Comparison of ENCODE assay signal across 13 cellular contexts in the genomic region with DNA sequence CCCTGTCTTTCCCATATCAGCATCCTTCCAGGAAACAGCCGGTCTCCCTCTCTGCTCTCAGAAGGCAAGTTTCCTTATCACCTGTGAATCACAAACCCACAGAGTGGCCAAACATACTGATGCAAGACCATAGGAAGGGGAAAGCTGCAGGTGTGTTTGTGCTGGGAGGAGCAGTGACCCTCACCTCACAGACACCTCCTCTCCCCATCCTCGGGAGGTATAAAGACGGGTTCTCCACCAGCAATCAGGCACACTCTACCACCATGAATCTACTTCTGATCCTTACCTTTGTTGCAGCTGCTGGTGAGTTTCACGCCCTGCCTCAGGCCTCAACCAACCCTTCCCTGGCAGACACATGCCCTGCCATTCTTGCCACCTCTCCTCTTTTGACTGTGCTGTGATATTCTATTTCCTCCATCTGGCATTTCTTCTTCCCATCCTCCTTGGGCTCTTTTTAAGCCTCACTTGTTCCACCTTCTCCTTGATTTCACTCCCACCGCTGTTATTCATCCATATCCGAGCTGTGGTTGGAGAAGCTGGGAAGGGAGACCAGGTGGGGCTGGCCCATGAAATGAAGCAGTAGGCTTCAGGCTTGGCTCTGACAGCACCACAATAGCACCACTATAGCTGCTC. TPM values are rescaled to one million over a fixed set of nuclear protein-coding genes. Genes with fewer than 3 reads are reported as not detected.
DNase-seq lines count a peak whose midpoint lies in the region; ATAC-seq, FAIRE-seq and TF ChIP-seq lines count a peak whose summit lies in the region.
"Had no signal": no experiment of that assay in that cellular context is flagged by ENCODE, and none has a peak within 500 bp of the region (broad histone marks: within the 10 kb centered on the region; RNA-seq: fewer than 3 reads in every experiment).

A gene (plus strand): TSS at position 251 of the 633 bp plus-strand sequence. CDS start 13 bp downstream, at position 264.

- no peaks in the 10 kb centered on the region for H3K36me3 ChIP-seq in K562 (ENCODE audit: control insufficient read depth, insufficient read depth, low read length)
- H3K36me3 ChIP-seq in brain microvascular endothelial cell (replicated peaks) = no peaks in the 10 kb centered on the region
- H3K36me3 ChIP-seq: neural progenitor cell, suprapubic skin had no signal

- in situ Hi-C loops in Caki2 (cut with HindIII; ENCODE audit: low pct_unique_long_range_greater_than_20kb, low sequenced_read_pairs) = no loop called here
- in situ Hi-C loops in K562 (cut with MboI) = no loop called here
- in situ Hi-C loops in brain microvascular endothelial cell (cut with HindIII; ENCODE audit: low pct_ligation_motif_present, low sequenced_read_pairs) = no loop called here

- no peak for TF ChIP-seq RAD21 in K562 (CRISPR knock-in tag; conservative IDR thresholded peaks at IDR 0.05 in 1 of 2, IDR thresholded peaks at IDR 0.05 in 1 of 2)

- intact Hi-C loops in K562 (cut with micrococcal nuclease) = no loop called here

- TF ChIP-seq CTCF in K562 (IDR thresholded peaks at IDR 0.05 in 2 of 3, conservative IDR thresholded peaks at IDR 0.05 in 1 of 3; ENCODE audit: insufficient read depth in 2 of 3, low read depth in 1 of 3, low read length in 3 of 3) = no peak
- no peak for TF ChIP-seq CTCF in brain microvascular endothelial cell (IDR thresholded peaks at IDR 0.05; ENCODE audit: low read depth, low read length, missing control alignments)

- H3K27me3 ChIP-seq in K562 (ENCODE audit: control insufficient read depth in 2 of 2, insufficient read depth in 2 of 2, low read length in 2 of 2) (peaks cover 0 to 31% of the 10 kb centered on the region in 2 experiments; a peak in 4 of 5 replicates), brain microvascular endothelial cell (replicated peaks) (peaks cover 2% of the 10 kb centered on the region)
- H3K27me3 ChIP-seq: neural progenitor cell had no signal

- H3K4me3 ChIP-seq in K562 (no peak within 1 kb of the TSS), brain microvascular endothelial cell (ENCODE audit: low read depth, low read length) (no peak within 1 kb of the TSS)
- H3K4me3 ChIP-seq: neural progenitor cell, suprapubic skin had no signal

- H3K27ac ChIP-seq in K562 (ENCODE audit: extremely low read depth, low read depth, low read length) (no peak within 1 kb of the TSS), brain microvascular endothelial cell (no peak within 1 kb of the TSS)
- H3K27ac ChIP-seq: HL-60, neural progenitor cell, suprapubic skin had no signal

- no peak within 1 kb of the TSS for H3K9ac ChIP-seq in K562 (ENCODE audit: insufficient read depth in 1 of 2, low read depth in 2 of 2, low read length in 2 of 2)
- H3K9ac ChIP-seq: neural progenitor cell had no signal

- no peak within 1 kb of the TSS for H2AFZ ChIP-seq in K562 (ENCODE audit: low read depth, low read length)
- H2AFZ ChIP-seq: neural progenitor cell had no signal

- no peaks in the 10 kb centered on the region for H3K4me1 ChIP-seq in K562 (replicated peaks in 1 of 2; ENCODE audit: control insufficient read depth in 2 of 2, insufficient read depth in 2 of 2, low read length in 2 of 2)
- H3K4me1 ChIP-seq: neural progenitor cell, suprapubic skin had no signal

- H3K9me1 ChIP-seq in K562 (ENCODE audit: control insufficient read depth, insufficient read depth, low read length) = no peaks in the 10 kb centered on the region

- no TSS peak for BruUV-seq in K562 (replicated peaks; lab: Mats Ljungman, UMichigan)

- no peaks in the 10 kb centered on the region; the same call in 1 of the 2 replicates for H4K20me1 ChIP-seq in K562 (replicated peaks; ENCODE audit: control insufficient read depth, insufficient read depth, low read length)

- 2% methylated on average over 6 of the region's 6 CpGs for WGBS in K562 (ENCODE audit: insufficient coverage, low coverage, missing lambda C conversion rate)

- TF ChIP-seq EP300 in K562 (IDR thresholded peaks at IDR 0.05; ENCODE audit: low read length) = no peak

- ATAC-seq in GM19351 (IDR thresholded peaks at IDR 0.05; ENCODE audit: unreplicated experiment) (peak; percentile 17), HG03060 (IDR thresholded peaks at IDR 0.05; ENCODE audit: low read depth, unreplicated experiment) (peak; percentile 18), K562 (no peak; the same call in 2 of the 3 replicates), HG03039 (IDR thresholded peaks at IDR 0.05; ENCODE audit: unreplicated experiment) (no peak)

- no peak within 1 kb of the TSS for H3K4me2 ChIP-seq in K562 (ENCODE audit: insufficient read depth, low read length)
- H3K4me2 ChIP-seq: neural progenitor cell had no signal

- DNase-seq in Caki2 (ENCODE audit: low read depth) (peak; percentile 13), K562 (ENCODE audit: extremely low read depth in 1 of 4, low spot score in 3 of 4) (no peak), brain microvascular endothelial cell (no peak), HTR-8/SVneo (ENCODE audit: insufficient read length, low spot score) (no peak)
- DNase-seq in activated CD4-positive, alpha-beta T cell treated with anti-CD3 and anti-CD28 coated beads for 48 hours = no peak
- DNase-seq: effector memory CD4-positive, alpha-beta T cell; NCI-H1436 had no signal

- H3K9me3 ChIP-seq in K562 (replicated peaks; ENCODE audit: control insufficient read depth, insufficient read depth, low read depth, low read length) = no peaks in the 10 kb centered on the region
- H3K9me3 ChIP-seq: suprapubic skin had no signal

- no peak for TF ChIP-seq POLR2A in K562 (conservative IDR thresholded peaks at IDR 0.05)

- H3K79me2 ChIP-seq in K562 (ENCODE audit: control insufficient read depth, insufficient read depth, low read length) = no peaks in the 10 kb centered on the region

- CTCF ChIA-PET in K562 (lab: Yijun Ruan, JAX; ENCODE audit: low intra/inter-chr PET ratio) = interaction anchor here (0.9 kb wide), 1 partner anchor 13 kb away, joined by 9 read pairs; no protein-coding TSS in a partner anchor

- FAIRE-seq in K562 (lab: Jason Lieb, UNC) (no peak), HTR-8/SVneo (lab: Jason Lieb, UNC) (no peak)

- POLR2A ChIA-PET in K562 (lab: Yijun Ruan, JAX) = interaction anchor here (1.0 to 1.1 kb wide), 2 partner anchors 9 to 11 kb away, joined by 3 to 4 read pairs; no protein-coding TSS in a partner anchor

TF ChIP-seq in K562, 482 proteins besides CTCF, POLR2A, EP300 and RAD21 (continues in another document):
- TF ChIP-seq ZNF133 (CRISPR knock-in tag; IDR thresholded peaks at IDR 0.05) = no peak
- TF ChIP-seq SRSF3 (IDR thresholded peaks at IDR 0.05; ENCODE audit: insufficient read depth, low read length) = no peak
- no peak for TF ChIP-seq ZNF253 (CRISPR knock-in tag; conservative IDR thresholded peaks at IDR 0.05)
- TF ChIP-seq TCF3 (CRISPR knock-in tag; IDR thresholded peaks at IDR 0.05) = peak; percentile 63; the same call in 1 of the 2 replicates
- peak; percentile 78; the same call in 1 of the 2 replicates for TF ChIP-seq LCOR (CRISPR knock-in tag; IDR thresholded peaks at IDR 0.05)
- TF ChIP-seq HLTF (IDR thresholded peaks at IDR 0.05) = no peak
- TF ChIP-seq, protein P1, sequence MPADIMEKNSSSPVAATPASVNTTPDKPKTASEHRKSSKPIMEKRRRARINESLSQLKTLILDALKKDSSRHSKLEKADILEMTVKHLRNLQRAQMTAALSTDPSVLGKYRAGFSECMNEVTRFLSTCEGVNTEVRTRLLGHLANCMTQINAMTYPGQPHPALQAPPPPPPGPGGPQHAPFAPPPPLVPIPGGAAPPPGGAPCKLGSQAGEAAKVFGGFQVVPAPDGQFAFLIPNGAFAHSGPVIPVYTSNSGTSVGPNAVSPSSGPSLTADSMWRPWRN (IDR thresholded peaks at IDR 0.05; ENCODE audit: low read depth) = no peak
- TF ChIP-seq JUNB (CRISPR knock-in tag; conservative IDR thresholded peaks at IDR 0.05) = no peak
- TF ChIP-seq, protein P2, sequence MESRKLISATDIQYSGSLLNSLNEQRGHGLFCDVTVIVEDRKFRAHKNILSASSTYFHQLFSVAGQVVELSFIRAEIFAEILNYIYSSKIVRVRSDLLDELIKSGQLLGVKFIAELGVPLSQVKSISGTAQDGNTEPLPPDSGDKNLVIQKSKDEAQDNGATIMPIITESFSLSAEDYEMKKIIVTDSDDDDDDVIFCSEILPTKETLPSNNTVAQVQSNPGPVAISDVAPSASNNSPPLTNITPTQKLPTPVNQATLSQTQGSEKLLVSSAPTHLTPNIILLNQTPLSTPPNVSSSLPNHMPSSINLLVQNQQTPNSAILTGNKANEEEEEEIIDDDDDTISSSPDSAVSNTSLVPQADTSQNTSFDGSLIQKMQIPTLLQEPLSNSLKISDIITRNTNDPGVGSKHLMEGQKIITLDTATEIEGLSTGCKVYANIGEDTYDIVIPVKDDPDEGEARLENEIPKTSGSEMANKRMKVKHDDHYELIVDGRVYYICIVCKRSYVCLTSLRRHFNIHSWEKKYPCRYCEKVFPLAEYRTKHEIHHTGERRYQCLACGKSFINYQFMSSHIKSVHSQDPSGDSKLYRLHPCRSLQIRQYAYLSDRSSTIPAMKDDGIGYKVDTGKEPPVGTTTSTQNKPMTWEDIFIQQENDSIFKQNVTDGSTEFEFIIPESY (CRISPR knock-in tag; IDR thresholded peaks at IDR 0.05) = no peak
- TF ChIP-seq TCF7 (IDR thresholded peaks at IDR 0.05; ENCODE audit: borderline replicate concordance) = no peak
- no peak for TF ChIP-seq TAF7 (tag; IDR thresholded peaks at IDR 0.05)
- no peak for TF ChIP-seq HDAC2 (IDR thresholded peaks at IDR 0.05)
- TF ChIP-seq POLR2H (tag; IDR thresholded peaks at IDR 0.05; ENCODE audit: low read depth) = no peak
- TF ChIP-seq PTTG1 (tag; IDR thresholded peaks at IDR 0.05; ENCODE audit: low read depth) = no peak

RNA-seq across cellular contexts. Expression of the gene that starts here (rescaled TPM):
- total RNA-seq in Caki2 (2014; rRNA removed; shearing (Covaris generic); ENCODE audit: low replicate concordance) = not detected in 2 replicates
- total RNA-seq in K562 (2011; cell fraction: chromatin; rRNA removed; ENCODE audit: low replicate concordance) = 2.5 TPM in 1 of 2 replicates, not detected in the other
- 4.6 and 6.2 TPM in 2 replicates for total RNA-seq in K562 (2011; cell fraction: nucleolus; rRNA removed)
- total RNA-seq in K562 (2011; cell fraction: nucleoplasm; rRNA removed) = 3.5 and 4.8 TPM in 2 replicates
- 1.1 and 1.7 TPM in 2 replicates for total RNA-seq in K562 (2014; rRNA removed)
- 2.4 and 2.5 TPM in 2 replicates for total RNA-seq in K562 (2014; rRNA removed; fragmentation: Illumina TruSeq; extraction: Trizol)
- total RNA-seq in K562 (2015; rRNA removed; fragmentation: Illumina TruSeq; extraction: Trizol) = 1.3 and 2.4 TPM in 2 replicates
- total RNA-seq in K562 (2021) = 23.9 and 30.1 TPM in 2 replicates
- polyA plus RNA-seq in K562 (2011; rRNA removed) = 3.8 and 6.4 TPM in 2 replicates
- polyA plus RNA-seq in K562 (2011; cell fraction: cytosol; rRNA removed) = 9.3 and 14.7 TPM in 2 replicates
- 4.3 and 5.0 TPM in 2 replicates for polyA plus RNA-seq in K562 (2011; cell fraction: nucleus; rRNA removed)
- polyA plus RNA-seq in K562 (2012) = 6.6 and 43.8 TPM in 2 replicates
- polyA plus RNA-seq in K562 (2014; fragmentation: Illumina TruSeq; extraction: Trizol) = 4.7 and 6.2 TPM in 2 replicates
- polyA plus RNA-seq in K562 (2014; fragmentation: Nextera tagmentation; extraction: Ambion mirVana) = 10 to 100 TPM in 1 of 2 experiments, 1 to 10 TPM in 1; 9.5 to 16.4 TPM
- polyA plus RNA-seq in K562 (2014; rRNA removed) = 1.4 and 1.6 TPM in 2 replicates
- polyA minus RNA-seq in K562 (2011; rRNA and poly(A)+ RNA removed) = 2.8 and 3.7 TPM in 2 replicates
- 4.5 and 5.4 TPM in 2 replicates for polyA minus RNA-seq in K562 (2011; cell fraction: cytosol; rRNA and poly(A)+ RNA removed)
- polyA minus RNA-seq in K562 (2011; cell fraction: nucleus; rRNA and poly(A)+ RNA removed) = 0.67 and 1.4 TPM in 2 replicates
- total RNA-seq: suprapubic skin had no signal

Comparison
In these comparisons a context has a peak if more than half of its experiments do, and no peak if none do; other contexts are left out.
1. Peak in DNase-seq in Caki2; RNA of the gene not detected or under 1 TPM.
2. ATAC-seq: peak in GM19351 (single experiment) and HG03060 (single experiment); none in K562 (single experiment) and HG03039 (single experiment).